Comparison of ENCODE assay signal across 22 cellular contexts in the genomic region with DNA sequence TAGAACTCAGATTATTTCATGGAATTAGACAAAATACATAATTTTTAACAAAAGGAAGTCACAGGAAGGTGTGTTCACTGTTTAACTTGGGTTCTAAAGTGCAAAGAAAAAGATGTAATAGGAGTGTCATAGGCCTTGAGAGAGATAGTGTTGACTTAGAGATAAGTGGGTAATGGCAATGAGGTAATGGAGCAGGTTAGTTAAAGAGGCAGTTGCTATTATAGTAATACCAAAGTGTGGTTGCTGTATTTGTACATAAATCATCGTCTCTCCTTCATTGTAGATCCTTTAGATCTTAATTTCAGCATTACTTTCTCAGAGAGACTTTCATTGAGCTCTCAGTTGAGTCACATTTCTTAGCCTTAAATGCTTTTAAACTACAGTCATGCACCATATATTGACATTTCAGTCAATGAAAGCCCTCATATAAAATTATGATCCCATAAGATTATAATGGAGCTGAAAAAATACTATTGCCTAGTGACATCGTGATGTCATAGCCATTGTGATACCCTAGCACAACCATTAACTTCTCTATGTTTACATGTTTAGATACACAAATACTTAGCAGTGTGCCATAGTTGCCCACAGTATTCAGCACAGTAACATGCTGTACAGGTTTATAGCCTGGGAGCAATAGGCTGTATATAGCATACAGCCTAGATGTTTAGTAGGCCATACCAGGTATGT.
DNase-seq lines count a peak whose midpoint lies in the region; FAIRE-seq and TF ChIP-seq lines count a peak whose summit lies in the region.
"Had no signal": no experiment of that assay in that cellular context is flagged by ENCODE, and none has a peak within 500 bp of the region (broad histone marks: within the 10 kb centered on the region; RNA-seq: fewer than 3 reads in every experiment).

No MANE protein-coding gene starts in this region.

- no peak overlapping the region for H3K9ac ChIP-seq in endodermal cell (ENCODE audit: extremely low read depth, low read length, poor library complexity, severe bottlenecking)

- no peak overlapping the region for H3K27ac ChIP-seq in endodermal cell (ENCODE audit: low read depth, low read length)
- H3K27ac ChIP-seq: colonic mucosa, PC-9, prostate gland, SJSA1 had no signal

- H3K4me1 ChIP-seq in endodermal cell (ENCODE audit: control insufficient read depth, insufficient read depth, low read length) = peaks cover 3% of the 10 kb centered on the region
- H3K4me1 ChIP-seq: colonic mucosa, prostate gland had no signal

- no peaks in the 10 kb centered on the region for H3K36me3 ChIP-seq in endodermal cell (ENCODE audit: control insufficient read depth, insufficient read depth, low read length)
- H3K36me3 ChIP-seq: colonic mucosa, prostate gland, SJSA1 had no signal

- peaks cover 6% of the 10 kb centered on the region for H3K9me3 Mint-ChIP-seq in mesothelial cell of epicardium
- H3K9me3 Mint-ChIP-seq in endodermal cell = no peaks in the 10 kb centered on the region
- H3K9me3 Mint-ChIP-seq: T-helper 1 cell treated with Interleukin-12 subunit alpha and Interleukin-12 subunit beta and Interleukin-4 antibody, amounts not matched to agents 30 μg/mL and 1 μg/mL, for 36 hours had no signal

- H3K36me3 Mint-ChIP-seq in mesothelial cell of epicardium = no peaks in the 10 kb centered on the region
- H3K36me3 Mint-ChIP-seq in endodermal cell (ENCODE audit: low read depth) = no peaks in the 10 kb centered on the region
- H3K36me3 Mint-ChIP-seq: CD4-positive, alpha-beta memory T cell had no signal

- peak; percentile 53 for DNase-seq in DMS53 treated with DMSO at 0.1 percent for 48 hours (lab: John Stamatoyannopoulos, UW; ENCODE audit: unreplicated experiment)
- peak; percentile 99 for DNase-seq in NCI-H187 treated with DMSO at 0.1 percent for 48 hours (lab: John Stamatoyannopoulos, UW)
- peak; percentile 85 for DNase-seq in NCI-H748 treated with DMSO at 0.1 percent for 48 hours (lab: John Stamatoyannopoulos, UW)
- no peak for DNase-seq in mesothelial cell of epicardium (ENCODE audit: low spot score in 2 of 2, unreplicated experiment in 2 of 2)
- DNase-seq in HTR-8/SVneo (ENCODE audit: insufficient read length, low spot score) = no peak
- DNase-seq in endodermal cell = no peak
- no peak for DNase-seq in germinal center (ENCODE audit: low spot score)
- DNase-seq: activated CD4-positive, alpha-beta T cell treated with anti-CD3 and anti-CD28 coated beads, Interleukin-2, amount 50 U/mL, for 1 hour; activated CD8-positive, alpha-beta memory T cell treated with anti-CD3 and anti-CD28 coated beads, Interleukin-2, amount 50 U/mL, for 4 hours; activated effector memory CD4-positive, alpha-beta T cell treated with Interleukin-2 at 50 U/mL for 16 hours; activated naive CD8-positive, alpha-beta T cell treated with anti-CD3 and anti-CD28 coated beads, Interleukin-2, amount 50 U/mL, for 24 hours; CD4-positive, alpha-beta memory T cell; colonic mucosa; KBM-7; NCI-H526; PC-9; stimulated activated CD4-positive, alpha-beta T cell treated with anti-CD3 and anti-CD28 coated beads, Interleukin-2, amount 100 ng/mL, for 24 hours; stimulated activated naive CD4-positive, alpha-beta T cell had no signal

- no peak overlapping the region for H3K4me3 Mint-ChIP-seq in mesothelial cell of epicardium
- no peak overlapping the region for H3K4me3 Mint-ChIP-seq in endodermal cell
- H3K4me3 Mint-ChIP-seq: activated naive CD8-positive, alpha-beta T cell treated with anti-CD3 and anti-CD28 coated beads, Interleukin-2, amount 50 U/mL, for 24 hours; CD4-positive, alpha-beta memory T cell; T-helper 1 cell treated with Interleukin-12 subunit alpha and Interleukin-12 subunit beta and Interleukin-4 antibody, amounts not matched to agents 30 μg/mL and 1 μg/mL, for 36 hours had no signal

- H3K4me1 Mint-ChIP-seq in mesothelial cell of epicardium = peaks cover 33% of the 10 kb centered on the region
- peaks cover 3% of the 10 kb centered on the region for H3K4me1 Mint-ChIP-seq in endodermal cell
- H3K4me1 Mint-ChIP-seq: activated naive CD8-positive, alpha-beta T cell treated with anti-CD3 and anti-CD28 coated beads, Interleukin-2, amount 50 U/mL, for 24 hours; CD4-positive, alpha-beta memory T cell had no signal

- WGBS in endodermal cell (ENCODE audit: insufficient coverage in 1 of 2, insufficient read length in 1 of 2), 2 experiments = 88 to 94% methylated on average over 1 to 2 of the region's 2 CpGs

- H3K27me3 Mint-ChIP-seq in mesothelial cell of epicardium (ENCODE audit: low read depth) (no peaks in the 10 kb centered on the region), endodermal cell (ENCODE audit: insufficient read depth) (no peaks in the 10 kb centered on the region)
- H3K27me3 Mint-ChIP-seq: activated naive CD8-positive, alpha-beta T cell treated with anti-CD3 and anti-CD28 coated beads, Interleukin-2, amount 50 U/mL, for 24 hours; CD4-positive, alpha-beta memory T cell had no signal

- no peaks in the 10 kb centered on the region for H3K27me3 ChIP-seq in endodermal cell (ENCODE audit: control insufficient read depth, insufficient read depth, low read length, poor library complexity, severe bottlenecking)
- H3K27me3 ChIP-seq: colonic mucosa, SJSA1 had no signal

- H3K9me3 ChIP-seq in endodermal cell (ENCODE audit: control insufficient read depth, low read length) = no peaks in the 10 kb centered on the region
- H3K9me3 ChIP-seq: colonic mucosa, prostate gland, SJSA1 had no signal

- H3K27ac Mint-ChIP-seq in mesothelial cell of epicardium = peak overlapping the region; percentile 37
- no peak overlapping the region for H3K27ac Mint-ChIP-seq in endodermal cell
- H3K27ac Mint-ChIP-seq: activated naive CD8-positive, alpha-beta T cell treated with anti-CD3 and anti-CD28 coated beads, Interleukin-2, amount 50 U/mL, for 24 hours; CD4-positive, alpha-beta memory T cell; T-helper 1 cell treated with Interleukin-12 subunit alpha and Interleukin-12 subunit beta and Interleukin-4 antibody, amounts not matched to agents 30 μg/mL and 1 μg/mL, for 36 hours had no signal

- FAIRE-seq in HTR-8/SVneo (lab: Jason Lieb, UNC) = no peak
- FAIRE-seq: H1 had no signal

- no peak overlapping the region for H3K4me3 ChIP-seq in endodermal cell (ENCODE audit: low read length)
- H3K4me3 ChIP-seq: colonic mucosa, PC-9, prostate gland, SJSA1 had no signal

- no peak for TF ChIP-seq CTCF in mesothelial cell of epicardium (IDR thresholded peaks at IDR 0.05; ENCODE audit: unreplicated experiment)
- TF ChIP-seq CTCF in endodermal cell (conservative IDR thresholded peaks at IDR 0.05) = no peak

Comparison
In these comparisons a context has a peak if more than half of its experiments do, and no peak if none do; other contexts are left out.
1. DNase-seq: peak in DMS53 treated with DMSO at 0.1 percent for 48 hours (single experiment), NCI-H187 treated with DMSO at 0.1 percent for 48 hours (single experiment) and NCI-H748 treated with DMSO at 0.1 percent for 48 hours (single experiment); none in mesothelial cell of epicardium (0 of 2), HTR-8/SVneo (single experiment), endodermal cell (single experiment) and germinal center (single experiment).